ENCODE assay signal across 8 cellular contexts in the genomic region with DNA sequence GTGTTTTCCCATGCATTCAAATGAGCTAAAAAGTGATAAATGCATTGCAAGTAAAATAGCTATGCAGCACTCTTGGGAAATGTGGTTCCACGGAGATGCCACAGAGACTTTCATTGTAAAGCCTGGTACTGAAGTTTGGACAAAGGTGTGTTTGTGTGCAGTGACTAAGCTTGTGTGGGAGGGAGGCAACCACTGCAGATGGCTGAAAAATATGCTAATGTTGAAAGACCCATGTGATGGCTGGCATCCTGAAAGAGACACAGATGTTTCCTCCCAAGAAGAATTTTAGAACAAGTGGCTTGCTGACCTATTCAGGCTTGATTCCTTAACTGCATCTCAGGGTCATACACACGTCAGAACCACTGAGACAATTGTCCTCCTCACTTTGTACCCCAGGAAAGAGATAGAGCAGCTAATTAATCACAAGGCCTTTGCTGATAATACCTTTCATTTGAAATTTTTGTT.
DNase-seq lines count a peak whose midpoint lies in the region; ATAC-seq and TF ChIP-seq lines count a peak whose summit lies in the region.

No MANE protein-coding gene starts in this region.

- in situ Hi-C loops in astrocyte of the cerebellum (cut with HindIII; ENCODE audit: low sequenced_read_pairs), result no loop called here

- H4K20me1 ChIP-seq in DOHH2 (ENCODE audit: control insufficient read depth, insufficient read depth, low read depth, low read length), result no peaks in the 10 kb centered on the region
- H4K20me1 ChIP-seq in Loucy (ENCODE audit: insufficient read depth, low read length, poor library complexity, severe bottlenecking), result no peaks in the 10 kb centered on the region

- H3K9me3 ChIP-seq in DOHH2 (ENCODE audit: control insufficient read depth, insufficient read depth, low read length) (no peaks in the 10 kb centered on the region), Loucy (ENCODE audit: insufficient read depth, low read depth, low read length) (no peaks in the 10 kb centered on the region)

- intact Hi-C loops in natural killer cell (cut with micrococcal nuclease), result no loop called here

- H3K27ac ChIP-seq in DOHH2 (ENCODE audit: low read depth, low read length) (peak overlapping the region; percentile 94), coronary artery (no peak overlapping the region)

- H3K4me3 ChIP-seq in DOHH2 (ENCODE audit: low read length), result peak overlapping the region; percentile 61
- peak overlapping the region; percentile 55 for H3K4me3 ChIP-seq in Loucy (ENCODE audit: low read length, poor library complexity, severe bottlenecking)
- H3K4me3 ChIP-seq in astrocyte of the cerebellum (ENCODE audit: low read depth, low read length), result no peak overlapping the region
- no peak overlapping the region for H3K4me3 ChIP-seq in retinal pigment epithelial cell (ENCODE audit: low read length)
- H3K4me3 ChIP-seq in coronary artery, result no peak overlapping the region

- peak overlapping the region; percentile 49 for H3K9ac ChIP-seq in Loucy (ENCODE audit: low read depth, low read length, poor library complexity, severe bottlenecking)

- H3K4me1 ChIP-seq in DOHH2 (ENCODE audit: control insufficient read depth, low read length) (peaks cover 99% of the 10 kb centered on the region), Loucy (ENCODE audit: insufficient read depth, low read length, poor library complexity, severe bottlenecking) (peaks cover 49% of the 10 kb centered on the region)

- H3K4me3 Mint-ChIP-seq in natural killer cell, result no peak overlapping the region

- H3F3A ChIP-seq in DOHH2 (ENCODE audit: control insufficient read depth, insufficient read depth) (peaks cover 39% of the 10 kb centered on the region), Loucy (ENCODE audit: low read depth) (peaks cover 11% of the 10 kb centered on the region)

- peak; percentile 55 for DNase-seq in astrocyte of the cerebellum (ENCODE audit: low read depth)
- peak; percentile 39 for DNase-seq in retinal pigment epithelial cell (ENCODE audit: low read depth)
- no peak for DNase-seq in coronary artery (ENCODE audit: low spot score)
- no peak for DNase-seq in natural killer cell
- no peak for DNase-seq in 8988T

- peak; percentile 76 for ATAC-seq in GM21717 (IDR thresholded peaks at IDR 0.05; ENCODE audit: unreplicated experiment)
- no peak for ATAC-seq in natural killer cell

- no peak for TF ChIP-seq CTCF in DOHH2 (IDR thresholded peaks at IDR 0.05; ENCODE audit: low read depth, low read length, poor library complexity, severe bottlenecking)
- no peak for TF ChIP-seq CTCF in Loucy (conservative IDR thresholded peaks at IDR 0.05; ENCODE audit: low read length)
- TF ChIP-seq CTCF in astrocyte of the cerebellum (IDR thresholded peaks at IDR 0.05; ENCODE audit: low read depth, low read length, missing control alignments), result no peak
- TF ChIP-seq CTCF in retinal pigment epithelial cell (conservative IDR thresholded peaks at IDR 0.05; ENCODE audit: low read depth, low read length), result no peak
- TF ChIP-seq CTCF in coronary artery (IDR thresholded peaks at IDR 0.05), result no peak
- no peak for TF ChIP-seq CTCF in natural killer cell (IDR thresholded peaks at IDR 0.05)

- H3K4me2 ChIP-seq in DOHH2 (ENCODE audit: low read length) (peak overlapping the region; percentile 72), Loucy (ENCODE audit: low read depth, low read length, poor library complexity, severe bottlenecking) (peak overlapping the region; percentile 63)

- peak overlapping the region; percentile 47 for H2AFZ ChIP-seq in Loucy (ENCODE audit: low read length)

- H3K36me3 ChIP-seq in DOHH2 (ENCODE audit: control insufficient read depth, low read length) (peaks cover 19% of the 10 kb centered on the region), Loucy (ENCODE audit: insufficient read depth, low read length) (no peaks in the 10 kb centered on the region)

- H3K79me2 ChIP-seq in DOHH2 (ENCODE audit: control insufficient read depth, low read length), result no peaks in the 10 kb centered on the region
- H3K79me2 ChIP-seq in Loucy (ENCODE audit: insufficient read depth, low read length), result no peaks in the 10 kb centered on the region

- no peaks in the 10 kb centered on the region for H3K36me3 Mint-ChIP-seq in natural killer cell

- H3K9me3 Mint-ChIP-seq in natural killer cell, result no peaks in the 10 kb centered on the region

- H3K27me3 ChIP-seq in DOHH2 (ENCODE audit: control insufficient read depth, low read length) (no peaks in the 10 kb centered on the region), Loucy (ENCODE audit: insufficient read depth, low read length, poor library complexity, severe bottlenecking) (no peaks in the 10 kb centered on the region)

- no peak overlapping the region for H3K27ac Mint-ChIP-seq in natural killer cell

- peaks cover 0 to 5% of the 10 kb centered on the region in 2 donors for H3K4me1 Mint-ChIP-seq in natural killer cell

- peaks cover 20 to 21% of the 10 kb centered on the region in 2 donors for H3K27me3 Mint-ChIP-seq in natural killer cell (ENCODE audit: low read depth in 2 of 2)

- H3K9me2 ChIP-seq in DOHH2 (replicated peaks; ENCODE audit: control insufficient read depth, low read length) (no peaks in the 10 kb centered on the region), Loucy (replicated peaks; ENCODE audit: low read depth, low read length) (no peaks in the 10 kb centered on the region)

Comparison
In these comparisons a context has a peak if more than half of its experiments do, and no peak if none do; other contexts are left out.
1. H3K4me3 ChIP-seq: peak in DOHH2 (single experiment) and Loucy (single experiment); none in astrocyte of the cerebellum (single experiment), retinal pigment epithelial cell (single experiment) and coronary artery (single experiment).
2. DNase-seq: peak in astrocyte of the cerebellum (single experiment) and retinal pigment epithelial cell (single experiment); none in coronary artery (single experiment), natural killer cell (single experiment) and 8988T (single experiment).